Comparison of ENCODE assay signal across 12 cellular contexts in the genomic region with DNA sequence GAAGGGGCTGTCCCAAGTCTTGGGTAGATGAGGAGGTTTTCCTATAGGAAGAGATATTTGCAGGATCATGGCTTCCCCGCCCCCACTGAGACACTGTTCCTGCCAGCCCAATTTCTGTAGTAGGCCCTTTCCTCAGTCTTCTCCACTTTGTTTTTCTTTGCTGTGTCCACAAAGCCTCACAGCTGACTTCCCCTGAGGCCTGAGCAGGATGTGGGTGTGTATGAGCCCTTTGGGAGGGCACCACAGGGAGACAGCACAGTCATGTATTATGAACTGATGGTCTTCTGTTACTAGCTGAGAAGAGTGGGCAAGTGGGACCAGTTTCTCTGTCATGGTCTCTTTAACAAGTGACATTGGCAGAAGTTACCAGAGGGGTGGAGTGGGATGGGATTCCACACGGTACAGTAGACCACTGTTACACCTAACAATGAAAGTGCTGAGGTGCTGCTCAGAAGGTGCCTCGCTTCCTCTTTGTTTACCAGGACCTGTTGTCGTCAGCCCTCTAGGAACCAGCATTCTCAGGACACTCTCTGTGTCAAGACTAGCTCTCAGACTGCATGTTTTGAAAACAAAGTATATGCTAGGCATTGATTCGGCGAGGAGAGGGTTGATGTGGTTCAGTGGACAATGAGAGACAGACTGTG.
DNase-seq lines count a peak whose midpoint lies in the region; ATAC-seq and TF ChIP-seq lines count a peak whose summit lies in the region.
"Had no signal": no experiment of that assay in that cellular context is flagged by ENCODE, and none has a peak within 500 bp of the region (broad histone marks: within the 10 kb centered on the region; RNA-seq: fewer than 3 reads in every experiment).

No MANE protein-coding gene starts in this region.

- CTCF ChIA-PET in naive thymus-derived CD4-positive, alpha-beta T cell (lab: Charles Lee), result no interaction called here

- POLR2A ChIA-PET in naive thymus-derived CD4-positive, alpha-beta T cell (lab: Charles Lee), result no interaction called here

- H3K27me3 ChIP-seq in BLaER1 treated with 17β-estradiol and CSF1 and Interleukin-3, amounts not matched to agents 10 nM and 100 nM, result no peaks in the 10 kb centered on the region
- H3K27me3 ChIP-seq in Peyer's patch, result no peaks in the 10 kb centered on the region
- no peaks in the 10 kb centered on the region for H3K27me3 ChIP-seq in naive thymus-derived CD4-positive, alpha-beta T cell (ENCODE audit: control insufficient read depth in 2 of 2, insufficient read depth in 2 of 2, low read length in 2 of 2)
- H3K27me3 ChIP-seq: body of pancreas, right lobe of liver had no signal

- H3K4me3 Mint-ChIP-seq in immature natural killer cell, result peak overlapping the region in 1 of 5 donors; percentile 36
- H3K4me3 Mint-ChIP-seq in naive thymus-derived CD4-positive, alpha-beta T cell, result no peak overlapping the region

- intact Hi-C loops in Right ventricle myocardium superior (cut with DNase I), result no loop called here
- intact Hi-C loops in naive thymus-derived CD4-positive, alpha-beta T cell (cut with micrococcal nuclease), result no loop called here

- H3K27ac Mint-ChIP-seq in immature natural killer cell, result peak overlapping the region in 2 of 6 donors; percentile 3 to 12
- no peak overlapping the region for H3K27ac Mint-ChIP-seq in naive thymus-derived CD4-positive, alpha-beta T cell

- peaks cover 0 to 4% (median 3%) of the 10 kb centered on the region in 3 donors for H3K27me3 Mint-ChIP-seq in immature natural killer cell (ENCODE audit: low read depth in 3 of 3)
- peaks cover 0 to 5% (median 0%) of the 10 kb centered on the region in 5 donors for H3K27me3 Mint-ChIP-seq in naive thymus-derived CD4-positive, alpha-beta T cell

- H3K27ac ChIP-seq in BLaER1 treated with 17β-estradiol and CSF1 and Interleukin-3, amounts not matched to agents 10 nM and 100 nM, result peak overlapping the region in 10 of 11 experiments; percentile 17 to 69 (median 58); a peak in 18 of 22 replicates
- H3K27ac ChIP-seq in Peyer's patch, result peak overlapping the region in 1 of 4 donors; percentile 57
- no peak overlapping the region for H3K27ac ChIP-seq in naive thymus-derived CD4-positive, alpha-beta T cell (ENCODE audit: low read depth, low read length)
- H3K27ac ChIP-seq: body of pancreas, right lobe of liver had no signal

- no peaks in the 10 kb centered on the region for H4K20me1 ChIP-seq in BLaER1 treated with 17β-estradiol and CSF1 and Interleukin-3, amounts not matched to agents 10 nM and 100 nM

- H3K9ac ChIP-seq in BLaER1 treated with 17β-estradiol and CSF1 and Interleukin-3, amounts not matched to agents 10 nM and 100 nM, result peak overlapping the region in 4 of 11 experiments; percentile 6 to 44 (median 19); a peak in 3 of 22 replicates

- peak overlapping the region; percentile 58 to 80 (median 72) for H3K4me2 ChIP-seq in BLaER1 treated with 17β-estradiol and CSF1 and Interleukin-3, amounts not matched to agents 10 nM and 100 nM

- H3K36me3 ChIP-seq in BLaER1 treated with 17β-estradiol and CSF1 and Interleukin-3, amounts not matched to agents 10 nM and 100 nM, result peaks cover 0 to 29% (median 11%) of the 10 kb centered on the region in 11 experiments; a peak in 9 of 22 replicates
- no peaks in the 10 kb centered on the region for H3K36me3 ChIP-seq in Peyer's patch
- H3K36me3 ChIP-seq in naive thymus-derived CD4-positive, alpha-beta T cell (ENCODE audit: control insufficient read depth in 2 of 3, insufficient read depth in 3 of 3, low read length in 3 of 3), result no peaks in the 10 kb centered on the region

- H3K4me1 ChIP-seq in BLaER1 treated with 17β-estradiol and CSF1 and Interleukin-3, amounts not matched to agents 10 nM and 100 nM, result peaks cover 35 to 58% (median 46%) of the 10 kb centered on the region in 10 experiments
- H3K4me1 ChIP-seq in Peyer's patch, result no peaks in the 10 kb centered on the region
- H3K4me1 ChIP-seq in naive thymus-derived CD4-positive, alpha-beta T cell (ENCODE audit: control insufficient read depth in 2 of 2, insufficient read depth in 2 of 2, low read length in 2 of 2), result no peaks in the 10 kb centered on the region
- H3K4me1 ChIP-seq: body of pancreas, right lobe of liver had no signal

- ATAC-seq in GM19438 (IDR thresholded peaks at IDR 0.05; ENCODE audit: low read depth, unreplicated experiment), result peak; percentile 84
- ATAC-seq in HG02981 (IDR thresholded peaks at IDR 0.05; ENCODE audit: unreplicated experiment), result peak; percentile 88
- no peak for ATAC-seq in Right ventricle myocardium superior (ENCODE audit: poor library complexity)
- no peak for ATAC-seq in naive thymus-derived CD4-positive, alpha-beta T cell
- no peak for ATAC-seq in SK-N-SH treated with all-trans-retinoic acid at 6 μM for 48 hours
- ATAC-seq: body of pancreas had no signal

- H3K9me3 ChIP-seq in BLaER1 treated with 17β-estradiol and CSF1 and Interleukin-3, amounts not matched to agents 10 nM and 100 nM (replicated peaks in 1 of 11), result peaks cover 23 to 40% (median 33%) of the 10 kb centered on the region in 11 experiments
- peaks cover 0 to 11% (median 0%) of the 10 kb centered on the region in 4 donors for H3K9me3 ChIP-seq in Peyer's patch
- peaks cover 0 to 6% (median 0%) of the 10 kb centered on the region in 3 experiments for H3K9me3 ChIP-seq in naive thymus-derived CD4-positive, alpha-beta T cell (ENCODE audit: control insufficient read depth in 2 of 3, low read length in 3 of 3)
- H3K9me3 ChIP-seq: right lobe of liver had no signal

- peak in 2 of 3 donors; percentile 58 to 67 for DNase-seq in Peyer's patch
- no peak for DNase-seq in immature natural killer cell
- DNase-seq in Right ventricle myocardium superior, result no peak
- no peak for DNase-seq in naive thymus-derived CD4-positive, alpha-beta T cell
- DNase-seq: body of pancreas, erythroblast, NCI-H187, right lobe of liver had no signal

- peaks cover 6 to 23% (median 15%) of the 10 kb centered on the region in 6 donors for H3K9me3 Mint-ChIP-seq in immature natural killer cell
- H3K9me3 Mint-ChIP-seq in naive thymus-derived CD4-positive, alpha-beta T cell, result peaks cover 3 to 32% (median 14%) of the 10 kb centered on the region in 11 donors

- H3K36me3 Mint-ChIP-seq in immature natural killer cell, result peaks cover 27 to 45% (median 38%) of the 10 kb centered on the region in 3 donors
- H3K36me3 Mint-ChIP-seq in naive thymus-derived CD4-positive, alpha-beta T cell, result peaks cover 9 to 46% (median 28%) of the 10 kb centered on the region in 5 donors

- H3K4me3 ChIP-seq in BLaER1 treated with 17β-estradiol and CSF1 and Interleukin-3, amounts not matched to agents 10 nM and 100 nM, result 0 out of 20 replicates have a peak overlapping the region, but pooled peaks of 1 of the 10 experiments have one; percentile 17
- no peak overlapping the region for H3K4me3 ChIP-seq in Peyer's patch
- H3K4me3 ChIP-seq in naive thymus-derived CD4-positive, alpha-beta T cell (ENCODE audit: low read length), result no peak overlapping the region
- H3K4me3 ChIP-seq: body of pancreas, right lobe of liver had no signal

- TF ChIP-seq POLR2A in Peyer's patch (IDR thresholded peaks at IDR 0.05), result no peak

- H3K4me1 Mint-ChIP-seq in immature natural killer cell, result peaks cover 13 to 27% of the 10 kb centered on the region in 2 donors
- H3K4me1 Mint-ChIP-seq in naive thymus-derived CD4-positive, alpha-beta T cell, result peaks cover 0 to 20% (median 0%) of the 10 kb centered on the region in 7 donors

- no peak for TF ChIP-seq CTCF in Peyer's patch (IDR thresholded peaks at IDR 0.05)

TF ChIP-seq in SK-N-SH treated with all-trans-retinoic acid at 6 μM for 48 hours, 23 proteins besides CTCF, POLR2A, EP300 and RAD21 (continues in another document):
- TF ChIP-seq CREB5 (CRISPR knock-in tag; IDR thresholded peaks at IDR 0.05; ENCODE audit: low read depth) (no peak), TSHZ2 (CRISPR knock-in tag; IDR thresholded peaks at IDR 0.05) (no peak), ARNTL (CRISPR knock-in tag; IDR thresholded peaks at IDR 0.05; ENCODE audit: borderline replicate concordance, low read depth) (no peak), SNAI2 (CRISPR knock-in tag; IDR thresholded peaks at IDR 0.05) (no peak)

Comparison
In these comparisons a context has a peak if more than half of its experiments do, and no peak if none do; other contexts are left out.
1. ATAC-seq: peak in GM19438 (single experiment) and HG02981 (single experiment); none in Right ventricle myocardium superior (single experiment), naive thymus-derived CD4-positive, alpha-beta T cell (single experiment) and SK-N-SH treated with all-trans-retinoic acid at 6 μM for 48 hours (single experiment).
2. DNase-seq: peak in Peyer's patch (2 of 3); none in immature natural killer cell (0 of 3), Right ventricle myocardium superior (single experiment) and naive thymus-derived CD4-positive, alpha-beta T cell (0 of 9).